15 cellular contexts compared by ENCODE assay signal in the genomic region with DNA sequence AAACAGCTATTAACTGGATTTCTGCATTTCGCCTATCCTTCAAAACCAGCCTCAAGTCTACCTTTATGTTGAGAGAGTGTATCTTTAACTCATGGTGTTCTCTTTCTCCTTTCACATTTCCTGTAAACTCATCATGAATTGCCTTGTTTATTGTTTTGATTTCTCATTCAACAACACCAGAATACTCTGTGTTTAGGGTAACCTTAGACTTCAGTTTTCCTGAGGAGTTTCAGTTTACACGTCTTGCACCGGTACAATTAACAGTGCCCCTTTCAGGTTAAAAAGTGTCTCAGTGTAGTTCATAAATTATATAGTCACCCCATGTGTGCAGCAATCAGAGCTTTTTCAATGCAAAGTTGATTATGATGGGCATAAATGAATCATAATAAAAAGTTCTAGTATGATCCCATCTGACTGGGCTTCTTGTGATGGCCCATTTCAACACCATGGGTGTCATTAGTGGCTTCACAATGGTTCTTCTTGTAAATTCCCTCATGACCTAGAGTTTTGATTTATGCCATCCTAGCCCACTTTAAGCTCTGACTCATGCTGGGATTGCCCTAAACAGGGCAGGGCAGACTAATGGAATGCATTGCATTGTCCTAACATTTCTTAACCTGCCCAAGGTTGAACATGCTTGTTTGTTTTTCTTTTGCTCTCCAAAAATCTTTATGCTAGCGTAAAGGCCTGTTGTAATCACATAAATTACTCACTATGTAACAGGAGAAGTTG. TPM values are rescaled to one million over a fixed set of nuclear protein-coding genes. Genes with fewer than 3 reads are reported as not detected.
A peak's percentile ranks its signal among the peaks of the same experiment; 100 is the strongest.
DNase-seq lines count a peak whose midpoint lies in the region; FAIRE-seq and TF ChIP-seq lines count a peak whose summit lies in the region.
"Had no signal": no experiment of that assay in that cellular context is flagged by ENCODE, and none has a peak within 500 bp of the region (broad histone marks: within the 10 kb centered on the region; RNA-seq: fewer than 3 reads in every experiment).

No MANE protein-coding gene starts in this region.

- peaks cover 10% of the 10 kb centered on the region for H3K4me1 Mint-ChIP-seq in Caco-2 (ENCODE audit: low read depth, unreplicated experiment)
- H3K4me1 Mint-ChIP-seq in immature natural killer cell: no peaks in the 10 kb centered on the region
- H3K4me1 Mint-ChIP-seq: T-cell had no signal

- no peaks in the 10 kb centered on the region for H3K36me3 ChIP-seq in Caco-2 (ENCODE audit: control insufficient read depth, insufficient read depth, low read length)
- no peaks in the 10 kb centered on the region for H3K36me3 ChIP-seq in WERI-Rb-1
- H3K36me3 ChIP-seq: BE2C had no signal

- H3K4me1 ChIP-seq in Caco-2: peaks cover 13% of the 10 kb centered on the region; the same call in 1 of the 2 replicates
- H3K4me1 ChIP-seq: BE2C had no signal

- no TSS peak for BruUV-seq in Caco-2 (replicated peaks; lab: Mats Ljungman, UMichigan)

- CTCF ChIA-PET in Caco-2 (lab: Charles Lee): no interaction called here

- FAIRE-seq in endometrium (lab: Jason Lieb, UNC): peak; percentile 18
- FAIRE-seq: GM12878, small intestine had no signal

- H3K27me3 Mint-ChIP-seq in Caco-2 (ENCODE audit: insufficient read depth, unreplicated experiment): no peaks in the 10 kb centered on the region
- peaks cover 0 to 5% (median 5%) of the 10 kb centered on the region in 3 donors for H3K27me3 Mint-ChIP-seq in immature natural killer cell (ENCODE audit: low read depth in 3 of 3)
- H3K27me3 Mint-ChIP-seq: T-cell had no signal

- no peaks in the 10 kb centered on the region for H3K9me3 Mint-ChIP-seq in Caco-2 (ENCODE audit: unreplicated experiment)
- H3K9me3 Mint-ChIP-seq in immature natural killer cell: no peaks in the 10 kb centered on the region
- H3K9me3 Mint-ChIP-seq: T-cell had no signal

- POLR2A ChIA-PET in Caco-2 (lab: Charles Lee): no interaction called here

- H3K36me3 Mint-ChIP-seq in Caco-2 (ENCODE audit: insufficient read depth, unreplicated experiment) (no peaks in the 10 kb centered on the region), immature natural killer cell (no peaks in the 10 kb centered on the region)
- H3K36me3 Mint-ChIP-seq: T-cell had no signal

- in situ Hi-C loops in G401 (cut with HindIII; ENCODE audit: low sequenced_read_pairs): no loop called here

- no peak overlapping the region for H3K4me3 Mint-ChIP-seq in Caco-2 (ENCODE audit: unreplicated experiment)
- H3K4me3 Mint-ChIP-seq in immature natural killer cell: no peak overlapping the region
- H3K4me3 Mint-ChIP-seq: T-cell had no signal

- H3K27ac Mint-ChIP-seq in Caco-2 (ENCODE audit: unreplicated experiment) (peak overlapping the region; percentile 50), immature natural killer cell (no peak overlapping the region)
- H3K27ac Mint-ChIP-seq: T-cell had no signal

- intact Hi-C loops in Caco-2 (cut with micrococcal nuclease; ENCODE audit: unreplicated experiment): no loop called here

- H3K27ac ChIP-seq in WERI-Rb-1: no peak overlapping the region

- TF ChIP-seq CTCF in Caco-2 (IDR thresholded peaks at IDR 0.05; ENCODE audit: insufficient read depth in 1 of 2, low read depth in 1 of 2, low read length in 1 of 2, severe bottlenecking in 1 of 2, unreplicated experiment in 1 of 2): no peak
- TF ChIP-seq CTCF in WERI-Rb-1 (IDR thresholded peaks at IDR 0.05; ENCODE audit: low read depth, low read length): no peak

- H3K27me3 ChIP-seq in Caco-2 (replicated peaks; ENCODE audit: control insufficient read depth, insufficient read depth, low read length): no peaks in the 10 kb centered on the region
- H3K27me3 ChIP-seq in WERI-Rb-1 (ENCODE audit: insufficient read depth, low read depth, severe bottlenecking): no peaks in the 10 kb centered on the region
- H3K27me3 ChIP-seq: BE2C, dorsolateral prefrontal cortex had no signal

- DNase-seq in Caco-2: peak; percentile 31 to 43
- peak; percentile 27 for DNase-seq in NCI-H2227 treated with DMSO at 0.1 percent for 48 hours (lab: John Stamatoyannopoulos, UW)
- DNase-seq in myocyte (ENCODE audit: low read depth): peak; percentile 69
- no peak for DNase-seq in G401 (ENCODE audit: low spot score)
- DNase-seq in mesenteric fat pad (ENCODE audit: low spot score): no peak
- DNase-seq in WERI-Rb-1: no peak
- no peak for DNase-seq in immature natural killer cell
- DNase-seq: BE2C; dorsolateral prefrontal cortex; NCI-H2029; small intestine; stimulated activated naive CD8-positive, alpha-beta T cell treated with anti-CD3 and anti-CD28 coated beads, Interleukin-15, Interleukin-2, amounts not matched to agents 100 U/mL and 50 U/mL, for 24 hours; T-cell had no signal

- no peaks in the 10 kb centered on the region for H3K9me3 ChIP-seq in Caco-2
- H3K9me3 ChIP-seq in WERI-Rb-1 (ENCODE audit: severe bottlenecking): no peaks in the 10 kb centered on the region
- H3K9me3 ChIP-seq: BE2C had no signal

- H3K4me3 ChIP-seq in Caco-2 (ENCODE audit: low read depth, low read length): no peak overlapping the region
- H3K4me3 ChIP-seq in WERI-Rb-1 (ENCODE audit: low read depth, low read length): no peak overlapping the region
- H3K4me3 ChIP-seq: dorsolateral prefrontal cortex, GM12878 had no signal

RNA-seq across cellular contexts. Expression of gene ITGB8, which starts 22.0 kb away (rescaled TPM):
- total RNA-seq in Caco-2 (2022): 3.2 and 4.6 TPM in 2 replicates
- 19.7 and 23.6 TPM in 2 replicates for total RNA-seq in myocyte
- 3.3 TPM for polyA plus RNA-seq in myocyte (2012)
- not detected in 2 replicates for total RNA-seq in G401 (2014; rRNA removed; shearing (Covaris generic))
- total RNA-seq in mesenteric fat pad: 6.1 TPM
- polyA plus RNA-seq in immature natural killer cell: not detected

Comparison
In these comparisons a context has a peak if more than half of its experiments do, and no peak if none do; other contexts are left out.
1. DNase-seq: peak in Caco-2 (2 of 2), NCI-H2227 treated with DMSO at 0.1 percent for 48 hours (single experiment) and myocyte (single experiment); none in G401 (single experiment), mesenteric fat pad (single experiment), WERI-Rb-1 (single experiment) and immature natural killer cell (0 of 3).